In the genomic region with DNA sequence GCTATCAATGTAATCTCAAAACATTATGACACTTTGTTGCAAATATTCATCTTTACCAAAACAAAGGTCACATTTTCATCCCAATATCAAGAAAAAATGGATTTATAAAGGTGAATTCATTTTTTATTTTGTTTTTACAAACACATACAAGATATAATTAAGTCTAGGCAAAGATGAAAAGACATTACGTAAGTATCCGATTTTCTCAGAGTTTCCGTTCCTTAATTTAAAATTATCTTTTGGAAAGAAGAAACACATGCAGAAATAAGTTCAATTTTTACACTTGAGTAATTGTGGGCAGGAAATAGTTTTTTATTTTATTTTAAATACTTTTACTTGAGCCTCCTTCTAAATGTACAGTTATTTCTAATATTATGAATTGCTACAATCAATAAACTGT, we compare ENCODE assay signal across 13 cellular contexts. TPM values are rescaled to one million over a fixed set of nuclear protein-coding genes. Genes with fewer than 3 reads are reported as not detected.
A peak's percentile ranks its signal among the peaks of the same experiment; 100 is the strongest.
DNase-seq lines count a peak whose midpoint lies in the region; ATAC-seq, FAIRE-seq and TF ChIP-seq lines count a peak whose summit lies in the region.
"Had no signal": no experiment of that assay in that cellular context is flagged by ENCODE, and none has a peak within 500 bp of the region (broad histone marks: within the 10 kb centered on the region; RNA-seq: fewer than 3 reads in every experiment).

No MANE protein-coding gene starts in this region.

- peak overlapping the region; percentile 69 for H3K27ac Mint-ChIP-seq in astrocyte (ENCODE audit: unreplicated experiment)

- H2AFZ ChIP-seq in MM.1S (ENCODE audit: low read length), result no peak overlapping the region
- H2AFZ ChIP-seq in astrocyte (ENCODE audit: low read depth, low read length), result no peak overlapping the region

- H3K36me3 Mint-ChIP-seq in astrocyte (ENCODE audit: low read depth, unreplicated experiment), result no peaks in the 10 kb centered on the region

- ATAC-seq in GM19395 (IDR thresholded peaks at IDR 0.05; ENCODE audit: unreplicated experiment), result no peak
- no peak for ATAC-seq in HG02938 (IDR thresholded peaks at IDR 0.05; ENCODE audit: unreplicated experiment)

- no peaks in the 10 kb centered on the region for H3K27me3 Mint-ChIP-seq in astrocyte (ENCODE audit: low read depth, unreplicated experiment)
- H3K27me3 Mint-ChIP-seq: activated T-cell treated with anti-CD3 and anti-CD28 coated beads, Interleukin-2, amount 50 U/mL, for 24 hours had no signal

- peak overlapping the region; percentile 57; the same call in 1 of the 2 replicates for H3K27ac ChIP-seq in MM.1S (ENCODE audit: low read length)
- peak overlapping the region; percentile 59 for H3K27ac ChIP-seq in astrocyte (ENCODE audit: low read depth, low read length)

- H3K4me3 ChIP-seq in MM.1S (ENCODE audit: low read length) (peak overlapping the region; percentile 34), astrocyte (ENCODE audit: insufficient read depth, low read depth, low read length) (no peak overlapping the region)

- H3K27me3 ChIP-seq in MM.1S (replicated peaks; ENCODE audit: insufficient read depth, low read length), result no peaks in the 10 kb centered on the region
- H3K27me3 ChIP-seq in astrocyte (ENCODE audit: insufficient read depth, low read length), result no peaks in the 10 kb centered on the region

- H3K4me2 ChIP-seq in MM.1S (ENCODE audit: low read depth, low read length) (peak overlapping the region; percentile 68), astrocyte (ENCODE audit: low read length) (peak overlapping the region; percentile 77)

- H3K9me3 ChIP-seq in MM.1S (replicated peaks; ENCODE audit: insufficient read depth, low read length) (no peaks in the 10 kb centered on the region), astrocyte (ENCODE audit: insufficient read depth, low read depth, low read length) (no peaks in the 10 kb centered on the region)

- H3K4me1 ChIP-seq in MM.1S (ENCODE audit: low read length) (peaks cover 24% of the 10 kb centered on the region), astrocyte (ENCODE audit: insufficient read depth, low read length) (peaks cover 17% of the 10 kb centered on the region)

- no peak for FAIRE-seq in astrocyte (lab: Jason Lieb, UNC)

- peak overlapping the region; percentile 55 for H3K4me3 Mint-ChIP-seq in astrocyte (ENCODE audit: unreplicated experiment)

- H3K9me2 ChIP-seq in MM.1S (replicated peaks; ENCODE audit: insufficient read depth, low read length), result no peaks in the 10 kb centered on the region

- H3K79me2 ChIP-seq in MM.1S (ENCODE audit: low read length) (no peaks in the 10 kb centered on the region), astrocyte (ENCODE audit: insufficient read depth, low read length) (no peaks in the 10 kb centered on the region)

- H3K9ac ChIP-seq in MM.1S (ENCODE audit: low read length) (peak overlapping the region; percentile 30; the same call in 1 of the 2 replicates), astrocyte (ENCODE audit: low read length) (no peak overlapping the region)

- TF ChIP-seq CTCF in MM.1S (IDR thresholded peaks at IDR 0.05; ENCODE audit: low read length) (no peak), astrocyte (IDR thresholded peaks at IDR 0.05; ENCODE audit: insufficient read depth, low read depth, low read length) (no peak)

- H4K20me1 ChIP-seq in MM.1S (ENCODE audit: insufficient read depth, low read length) (no peaks in the 10 kb centered on the region), astrocyte (ENCODE audit: insufficient read depth, low read length) (no peaks in the 10 kb centered on the region)

- no peaks in the 10 kb centered on the region for H3K36me3 ChIP-seq in MM.1S (replicated peaks; ENCODE audit: insufficient read depth, low read length)
- no peaks in the 10 kb centered on the region for H3K36me3 ChIP-seq in astrocyte (ENCODE audit: insufficient read depth, low read length)

- no peaks in the 10 kb centered on the region for H3F3A ChIP-seq in MM.1S (ENCODE audit: insufficient read depth, low read length)

- no peaks in the 10 kb centered on the region for H3K9me3 Mint-ChIP-seq in astrocyte (ENCODE audit: unreplicated experiment)
- H3K9me3 Mint-ChIP-seq: activated T-cell treated with anti-CD3 and anti-CD28 coated beads, Interleukin-2, amount 50 U/mL, for 24 hours had no signal

- peaks cover 30% of the 10 kb centered on the region for H3K4me1 Mint-ChIP-seq in astrocyte (ENCODE audit: low read depth, unreplicated experiment)

- DNase-seq in SIG-M5 treated with dmso at 0.1 percent for 504 hours (lab: John Stamatoyannopoulos, UW; ENCODE audit: unreplicated experiment) (peak; percentile 61), SIG-M5 (lab: John Stamatoyannopoulos, UW) (no peak), MM.1S (no peak), astrocyte (ENCODE audit: low read depth) (no peak), pons (ENCODE audit: low spot score) (peak; percentile 38), NCI-H187 (lab: John Stamatoyannopoulos, UW) (no peak)
- DNase-seq: activated T-cell treated with anti-CD3 and anti-CD28 coated beads, Interleukin-2, amount 50 U/mL, for 24 hours; mesendoderm; NCI-H187 treated with DMSO at 0.1 percent for 48 hours; SHP77 treated with DMSO at 0.1 percent for 48 hours; stimulated activated CD4-positive, alpha-beta T cell treated with anti-CD3 and anti-CD28 coated beads, Interleukin-15, amount 100 ng/mL, for 24 hours had no signal

RNA-seq across cellular contexts. Expression of a gene that starts 24.6 kb away (rescaled TPM):
- 8.4 and 8.9 TPM in 2 replicates for total RNA-seq in astrocyte

Comparison
In these comparisons a context has a peak if more than half of its experiments do, and no peak if none do; other contexts are left out.
1. DNase-seq: peak in SIG-M5 treated with dmso at 0.1 percent for 504 hours (single experiment) and pons (single experiment); none in SIG-M5 (single experiment), MM.1S (single experiment), astrocyte (single experiment) and NCI-H187 (0 of 2).